In genomic region chr1:60583696-60584095, GRCh38 we compare ENCODE assay signal across 19 cellular contexts.
"Had no signal": no experiment of that assay in that cellular context is flagged by ENCODE, and none has a peak within 500 bp of the region (broad histone marks: within the 10 kb centered on the region; RNA-seq: fewer than 3 reads in every experiment).

No MANE protein-coding gene starts in this region.

- H3K36me3 Mint-ChIP-seq: activated naive CD4-positive, alpha-beta T cell treated with anti-CD3 and anti-CD28 coated beads, Interleukin-2, amount 50 U/mL, for 24 hours; stimulated activated effector memory CD8-positive, alpha-beta T cell treated with anti-CD3 and anti-CD28 coated beads, Interleukin-12 subunit alpha, Interleukin-12 subunit beta, amount 100 ng/mL, for 72 hours had no signal

- H3K27ac ChIP-seq: adrenal gland, breast epithelium, left lung, pancreas, sigmoid colon, stomach had no signal

- H3K4me1 ChIP-seq: adrenal gland, breast epithelium, left lung, pancreas, sigmoid colon, stomach had no signal

- DNase-seq: activated CD4-positive, alpha-beta T cell treated with anti-CD3 and anti-CD28 coated beads for 1 hour; activated CD8-positive, alpha-beta memory T cell treated with anti-CD3 and anti-CD28 coated beads for 24 hours; activated effector memory CD4-positive, alpha-beta T cell treated with anti-CD3 and anti-CD28 coated beads, Interleukin-2, amount 50 U/mL, for 16 hours; activated T-cell treated with anti-CD3 and anti-CD28 coated beads, Interleukin-2, amount 50 U/mL, for 72 hours; adrenal gland; cerebellar nuclear complex; cortex of kidney; erythroblast; foreskin melanocyte; left lung; naive B cell; pancreas; sigmoid colon; stimulated activated CD4-positive, alpha-beta T cell treated with anti-CD3 and anti-CD28 coated beads, Interleukin-4, amount 100 ng/mL, for 24 hours; stomach; trophoblast cell had no signal

- H3K9me3 ChIP-seq: pancreas had no signal

- H3K36me3 ChIP-seq: adrenal gland, breast epithelium, left lung, pancreas, sigmoid colon, stomach had no signal

- H3K27me3 ChIP-seq: adrenal gland, breast epithelium, left lung, pancreas, sigmoid colon, stomach had no signal

- H3K27ac Mint-ChIP-seq: activated naive CD4-positive, alpha-beta T cell treated with anti-CD3 and anti-CD28 coated beads, Interleukin-2, amount 50 U/mL, for 24 hours; activated T-cell treated with anti-CD3 and anti-CD28 coated beads, Interleukin-2, amount 50 U/mL, for 72 hours; stimulated activated effector memory CD8-positive, alpha-beta T cell treated with anti-CD3 and anti-CD28 coated beads, Interleukin-12 subunit alpha, Interleukin-12 subunit beta, amount 100 ng/mL, for 72 hours had no signal

- H3K4me3 Mint-ChIP-seq: activated naive CD4-positive, alpha-beta T cell treated with anti-CD3 and anti-CD28 coated beads, Interleukin-2, amount 50 U/mL, for 24 hours; activated T-cell treated with anti-CD3 and anti-CD28 coated beads, Interleukin-2, amount 50 U/mL, for 72 hours; naive B cell; stimulated activated effector memory CD8-positive, alpha-beta T cell treated with anti-CD3 and anti-CD28 coated beads, Interleukin-12 subunit alpha, Interleukin-12 subunit beta, amount 100 ng/mL, for 72 hours had no signal

- ATAC-seq: activated T-cell treated with anti-CD3 and anti-CD28 coated beads, Interleukin-2, amount 50 U/mL, for 72 hours; left lung; pancreas; stimulated activated effector memory CD8-positive, alpha-beta T cell treated with anti-CD3 and anti-CD28 coated beads, Interleukin-12 subunit alpha, Interleukin-12 subunit beta, amount 100 ng/mL, for 72 hours had no signal

- H3K4me1 Mint-ChIP-seq: activated naive CD4-positive, alpha-beta T cell treated with anti-CD3 and anti-CD28 coated beads, Interleukin-2, amount 50 U/mL, for 24 hours; naive B cell; stimulated activated effector memory CD8-positive, alpha-beta T cell treated with anti-CD3 and anti-CD28 coated beads, Interleukin-12 subunit alpha, Interleukin-12 subunit beta, amount 100 ng/mL, for 72 hours had no signal

- H3K27me3 Mint-ChIP-seq: activated naive CD4-positive, alpha-beta T cell treated with anti-CD3 and anti-CD28 coated beads, Interleukin-2, amount 50 U/mL, for 24 hours; naive B cell had no signal

- H3K4me3 ChIP-seq: adrenal gland, breast epithelium, left lung, pancreas, sigmoid colon, stomach had no signal
